8 cellular contexts compared by ENCODE assay signal in genomic region chr11:86069408-86070086, GRCh38. TPM values are rescaled to one million over a fixed set of nuclear protein-coding genes. Genes with fewer than 3 reads are reported as not detected.
A peak's percentile ranks its signal among the peaks of the same experiment; 100 is the strongest.
DNase-seq lines count a peak whose midpoint lies in the region; ATAC-seq and TF ChIP-seq lines count a peak whose summit lies in the region.

No MANE protein-coding gene starts in this region.

- H3K27ac Mint-ChIP-seq in activated naive CD4-positive, alpha-beta T cell treated with anti-CD3 and anti-CD28 coated beads, Interleukin-2, amount 10 ng/mL, durations not matched to agents 7 days and 5 days = peak overlapping the region; percentile 94

- H2AFZ ChIP-seq in hepatocyte = peak overlapping the region; percentile 58

- peak overlapping the region; percentile 99 for H3K4me3 Mint-ChIP-seq in activated naive CD4-positive, alpha-beta T cell treated with anti-CD3 and anti-CD28 coated beads, Interleukin-2, amount 10 ng/mL, durations not matched to agents 7 days and 5 days

- no peaks in the 10 kb centered on the region for H3K27me3 ChIP-seq in hepatocyte

- H3K27me3 Mint-ChIP-seq in activated naive CD4-positive, alpha-beta T cell treated with anti-CD3 and anti-CD28 coated beads, Interleukin-2, amount 10 ng/mL, durations not matched to agents 7 days and 5 days = peaks cover 2% of the 10 kb centered on the region

- H3K36me3 ChIP-seq in hepatocyte (replicated peaks; ENCODE audit: insufficient read depth, low read depth) = no peaks in the 10 kb centered on the region

- ATAC-seq in HG02623 (IDR thresholded peaks at IDR 0.05; ENCODE audit: unreplicated experiment) (peak; percentile 10), HG03521 (IDR thresholded peaks at IDR 0.05; ENCODE audit: unreplicated experiment) (no peak)

- no peaks in the 10 kb centered on the region for H3K9me2 ChIP-seq in hepatocyte (replicated peaks; ENCODE audit: insufficient read depth)

- H3K9me3 ChIP-seq in hepatocyte (ENCODE audit: low read depth) = no peaks in the 10 kb centered on the region

- TF ChIP-seq CTCF in hepatocyte (IDR thresholded peaks at IDR 0.05; ENCODE audit: poor library complexity) = no peak

- 10% methylated on average over 10 of the region's 14 CpGs for WGBS in hepatocyte (ENCODE audit: low lambda C conversion rate, missing lambda C conversion rate)

- H3K4me1 ChIP-seq in hepatocyte (ENCODE audit: insufficient read depth) = peaks cover 16% of the 10 kb centered on the region

- H3K36me3 Mint-ChIP-seq in activated naive CD4-positive, alpha-beta T cell treated with anti-CD3 and anti-CD28 coated beads, Interleukin-2, amount 10 ng/mL, durations not matched to agents 7 days and 5 days = peaks cover 23% of the 10 kb centered on the region

- H3K9me3 Mint-ChIP-seq in activated naive CD4-positive, alpha-beta T cell treated with anti-CD3 and anti-CD28 coated beads, Interleukin-2, amount 10 ng/mL, durations not matched to agents 7 days and 5 days = no peaks in the 10 kb centered on the region

- H3K4me1 Mint-ChIP-seq in activated naive CD4-positive, alpha-beta T cell treated with anti-CD3 and anti-CD28 coated beads, Interleukin-2, amount 10 ng/mL, durations not matched to agents 7 days and 5 days = peaks cover 28% of the 10 kb centered on the region

- no peak for DNase-seq in activated naive CD4-positive, alpha-beta T cell treated with anti-CD3 and anti-CD28 coated beads, Interleukin-2, amount 10 ng/mL, durations not matched to agents 7 days and 5 days
- DNase-seq in activated naive CD4-positive, alpha-beta T cell treated with Interleukin-2 at 50 U/mL for 16 hours = no peak
- DNase-seq in NCI-H226 = peak; percentile 94
- DNase-seq in hepatocyte (ENCODE audit: low spot score) = peak; percentile 73
- DNase-seq in renal cortical epithelial cell (ENCODE audit: low read depth) = peak; percentile 97

- H4K20me1 ChIP-seq in hepatocyte (ENCODE audit: insufficient read depth, poor library complexity, severe bottlenecking) = peaks cover 33% of the 10 kb centered on the region

- H3K27ac ChIP-seq in angular gyrus (ENCODE audit: low read depth, low read length) = peak overlapping the region; percentile 88
- H3K27ac ChIP-seq in hepatocyte = peak overlapping the region; percentile 99

- CTCF ChIA-PET in activated naive CD4-positive, alpha-beta T cell treated with anti-CD3 and anti-CD28 coated beads, Interleukin-2, amount 10 ng/mL, durations not matched to agents 7 days and 5 days (lab: Charles Lee) = interaction anchor here (1.3 to 4.8 kb wide), 4 partner anchors 23 to 133 kb away, joined by 3 to 47 read pairs (median 18); no protein-coding TSS in a partner anchor

- H3K4me2 ChIP-seq in hepatocyte = peak overlapping the region; percentile 75

- H3K4me3 ChIP-seq in hepatocyte = no peak overlapping the region

- peaks cover 43% of the 10 kb centered on the region for H3K79me2 ChIP-seq in hepatocyte

RNA-seq across cellular contexts. Expression of gene PICALM, which starts 0.7 kb away (rescaled TPM):
- 197 and 248 TPM in 2 replicates for total RNA-seq in hepatocyte
- 46.4 and 47.7 TPM in 2 replicates for polyA plus RNA-seq in hepatocyte
- total RNA-seq in renal cortical epithelial cell = 580 and 632 TPM in 2 replicates

Comparison
In these comparisons a context has a peak if more than half of its experiments do, and no peak if none do; other contexts are left out.
1. DNase-seq: peak in NCI-H226 (single experiment), hepatocyte (single experiment) and renal cortical epithelial cell (single experiment); none in activated naive CD4-positive, alpha-beta T cell treated with anti-CD3 and anti-CD28 coated beads, Interleukin-2, amount 10 ng/mL, durations not matched to agents 7 days and 5 days (single experiment) and activated naive CD4-positive, alpha-beta T cell treated with Interleukin-2 at 50 U/mL for 16 hours (single experiment).